In the genomic region with DNA sequence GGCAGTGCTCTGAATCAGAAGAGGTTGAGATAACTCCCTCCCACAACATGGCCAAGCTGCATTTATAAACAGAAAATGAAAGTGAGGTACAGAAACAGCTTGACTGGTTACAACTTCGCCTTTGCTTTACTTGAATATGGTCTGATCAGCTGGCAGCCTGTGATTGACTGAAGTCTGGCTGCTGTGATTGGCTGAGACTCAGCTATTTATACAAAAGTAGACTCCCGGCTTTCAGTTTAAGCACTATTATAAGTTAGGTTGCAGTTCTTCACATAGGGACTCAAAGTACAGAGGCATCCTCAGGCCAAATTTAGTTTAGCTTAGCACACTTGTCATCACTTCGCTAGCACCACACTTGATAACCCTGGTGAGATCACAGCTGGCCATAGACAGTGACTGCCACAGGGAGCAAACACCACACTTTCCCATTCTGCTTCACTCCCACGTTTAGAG, we compare ENCODE assay signal across 8 cellular contexts.
DNase-seq lines count a peak whose midpoint lies in the region; ATAC-seq and TF ChIP-seq lines count a peak whose summit lies in the region.

No MANE protein-coding gene starts in this region.

- peaks cover 0 to 13% (median 2%) of the 10 kb centered on the region in 4 donors for H3K4me1 ChIP-seq in esophagus muscularis mucosa
- no peaks in the 10 kb centered on the region for H3K4me1 ChIP-seq in Peyer's patch

- H3K27me3 ChIP-seq in esophagus muscularis mucosa (no peaks in the 10 kb centered on the region), Peyer's patch (no peaks in the 10 kb centered on the region)

- DNase-seq in esophagus muscularis mucosa (ENCODE audit: extremely low spot score), result no peak
- DNase-seq in stimulated activated naive CD8-positive, alpha-beta T cell treated with anti-CD3 and anti-CD28 coated beads, Interleukin-15, Interleukin-2, amounts not matched to agents 100 U/mL and 50 U/mL, for 24 hours, result no peak
- no peak for DNase-seq in Peyer's patch
- no peak for DNase-seq in DMS 273 (lab: John Stamatoyannopoulos, UW; ENCODE audit: unreplicated experiment)
- no peak for DNase-seq in DMS 273 treated with DMSO at 0.1 percent for 48 hours (lab: John Stamatoyannopoulos, UW)

- H3K4me3 ChIP-seq in esophagus muscularis mucosa (peak overlapping the region in 3 of 4 donors; percentile 2 to 40 (median 22)), Peyer's patch (no peak overlapping the region)

- no peak for TF ChIP-seq EP300 in esophagus muscularis mucosa (IDR thresholded peaks at IDR 0.05)

- peaks cover 6% of the 10 kb centered on the region for H3K9me3 ChIP-seq in KOPT-K1 (ENCODE audit: insufficient read depth, low read length, poor library complexity, severe bottlenecking)
- H3K9me3 ChIP-seq in esophagus muscularis mucosa, result no peaks in the 10 kb centered on the region
- H3K9me3 ChIP-seq in Peyer's patch, result no peaks in the 10 kb centered on the region

- H3K27ac ChIP-seq in KOPT-K1 (ENCODE audit: low read depth, low read length, poor library complexity, severe bottlenecking), result peak overlapping the region; percentile 42
- H3K27ac ChIP-seq in esophagus muscularis mucosa (replicated peaks in 1 of 4), result no peak overlapping the region
- H3K27ac ChIP-seq in Peyer's patch, result no peak overlapping the region

- 41% methylated on average over 4 of the region's 4 CpGs for WGBS in esophagus muscularis mucosa

- TF ChIP-seq POLR2A in esophagus muscularis mucosa (IDR thresholded peaks at IDR 0.05; ENCODE audit: low read depth) (no peak), Peyer's patch (IDR thresholded peaks at IDR 0.05) (no peak)

- ATAC-seq in GM18499 (IDR thresholded peaks at IDR 0.05; ENCODE audit: insufficient read depth, unreplicated experiment) (peak; percentile 94), GM21737 (IDR thresholded peaks at IDR 0.05; ENCODE audit: unreplicated experiment) (peak; percentile 97)
- ATAC-seq in stimulated activated naive CD8-positive, alpha-beta T cell treated with anti-CD3 and anti-CD28 coated beads, Interleukin-15, Interleukin-2, amounts not matched to agents 100 U/mL and 50 U/mL, for 24 hours, result peak; percentile 57

- H3K36me3 ChIP-seq in KOPT-K1 (ENCODE audit: insufficient read depth, low read length), result no peaks in the 10 kb centered on the region
- no peaks in the 10 kb centered on the region for H3K36me3 ChIP-seq in esophagus muscularis mucosa
- no peaks in the 10 kb centered on the region for H3K36me3 ChIP-seq in Peyer's patch

- TF ChIP-seq CTCF in esophagus muscularis mucosa (IDR thresholded peaks at IDR 0.05), result no peak
- TF ChIP-seq CTCF in Peyer's patch (IDR thresholded peaks at IDR 0.05), result no peak

- intact Hi-C loops in esophagus muscularis mucosa (cut with DNase I), result no loop called here

Comparison
In these comparisons a context has a peak if more than half of its experiments do, and no peak if none do; other contexts are left out.
1. H3K4me3 ChIP-seq: peak in esophagus muscularis mucosa (3 of 4); none in Peyer's patch (0 of 4).
2. Peak in every context shown above with its lines, with median percentiles within 50 percentile points of each other: ATAC-seq.